In the genomic region with DNA sequence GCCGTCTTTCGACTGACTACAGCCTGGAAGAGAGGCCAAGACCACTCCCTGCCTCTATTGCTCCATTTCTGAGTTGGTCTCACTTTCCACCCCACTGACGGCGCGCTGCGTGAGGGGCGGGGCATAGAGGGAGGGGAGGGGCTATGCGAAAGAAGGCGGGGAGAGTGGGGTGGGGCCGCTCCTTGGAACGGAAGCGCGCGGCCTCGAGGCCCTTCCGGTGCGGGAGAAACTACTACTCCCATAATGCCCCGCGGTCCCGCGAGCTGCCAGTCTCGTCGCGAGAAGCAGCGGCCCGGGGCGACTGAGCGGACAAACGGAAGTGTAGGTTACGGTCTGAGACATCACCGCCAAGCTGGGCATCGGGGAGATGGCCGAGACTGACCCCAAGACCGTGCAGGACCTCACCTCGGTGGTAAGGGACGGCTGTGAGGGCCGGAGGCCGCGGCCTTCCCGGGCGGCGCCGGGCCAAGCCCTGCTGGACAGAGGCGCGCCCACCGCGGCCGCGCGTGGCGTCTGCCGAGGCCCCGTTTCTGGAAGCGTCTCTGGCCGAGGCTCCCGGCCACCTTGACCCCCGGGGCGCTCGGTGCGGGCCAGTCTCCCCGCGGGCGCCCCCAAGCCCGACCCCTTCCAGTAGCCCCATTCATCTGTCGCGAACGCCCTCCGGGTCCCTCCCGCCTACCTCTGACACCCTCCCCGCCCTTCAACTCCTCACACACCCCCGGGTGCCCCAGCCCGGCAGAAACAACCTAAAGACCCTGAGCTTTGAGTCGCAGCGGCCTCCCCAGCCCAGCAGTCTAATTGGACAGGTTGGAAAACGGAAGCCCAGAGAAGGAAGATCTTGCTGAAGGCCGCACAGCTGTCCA, we compare ENCODE assay signal across 8 cellular contexts.
A peak's percentile ranks its signal among the peaks of the same experiment; 100 is the strongest.
DNase-seq lines count a peak whose midpoint lies in the region; FAIRE-seq and TF ChIP-seq lines count a peak whose summit lies in the region.

A gene (plus strand): TSS at position 269 of the 863 bp plus-strand sequence. CDS start 99 bp downstream, at position 368.

- peaks cover 15% of the 10 kb centered on the region for H3K4me1 ChIP-seq in ES-I3 (ENCODE audit: insufficient read depth, low read length)

- no peaks in the 10 kb centered on the region; the same call in 1 of the 2 replicates for H3K36me3 ChIP-seq in ES-I3 (ENCODE audit: insufficient read depth, low read length)

- peak within 1 kb of the TSS; percentile 96 for H3K4me3 Mint-ChIP-seq in nephron progenitor cell
- H3K4me3 Mint-ChIP-seq in stimulated activated naive CD8-positive, alpha-beta T cell treated with anti-CD3 and anti-CD28 coated beads, Interleukin-15, Interleukin-2, amounts not matched to agents 100 ng/mL and 50 ng/mL, for 24 hours, result peak within 1 kb of the TSS; percentile 97

- peak; percentile 91 for TF ChIP-seq POLR2A in H54 (IDR thresholded peaks at IDR 0.05; ENCODE audit: low read depth, low read length)

- H3K36me3 Mint-ChIP-seq in nephron progenitor cell (ENCODE audit: low read depth), result peaks cover 30% of the 10 kb centered on the region
- peaks cover 43% of the 10 kb centered on the region for H3K36me3 Mint-ChIP-seq in stimulated activated naive CD8-positive, alpha-beta T cell treated with anti-CD3 and anti-CD28 coated beads, Interleukin-15, Interleukin-2, amounts not matched to agents 100 ng/mL and 50 ng/mL, for 24 hours (ENCODE audit: low read depth)

- peak within 1 kb of the TSS; percentile 95 for H3K9ac ChIP-seq in ES-I3 (ENCODE audit: low read depth, low read length)

- no peaks in the 10 kb centered on the region for H3K9me3 ChIP-seq in ES-I3 (ENCODE audit: control insufficient read depth, insufficient read depth, low read length)

- peaks cover 36% of the 10 kb centered on the region for H3K4me1 Mint-ChIP-seq in nephron progenitor cell
- peaks cover 50% of the 10 kb centered on the region for H3K4me1 Mint-ChIP-seq in stimulated activated naive CD8-positive, alpha-beta T cell treated with anti-CD3 and anti-CD28 coated beads, Interleukin-15, Interleukin-2, amounts not matched to agents 100 ng/mL and 50 ng/mL, for 24 hours (ENCODE audit: low read depth)

- no peak for TF ChIP-seq CTCF in nephron progenitor cell (IDR thresholded peaks at IDR 0.05)

- peaks cover 5% of the 10 kb centered on the region for H3K27me3 Mint-ChIP-seq in nephron progenitor cell (ENCODE audit: low read depth, poor library complexity)
- no peaks in the 10 kb centered on the region for H3K27me3 Mint-ChIP-seq in stimulated activated naive CD8-positive, alpha-beta T cell treated with anti-CD3 and anti-CD28 coated beads, Interleukin-15, Interleukin-2, amounts not matched to agents 100 ng/mL and 50 ng/mL, for 24 hours

- peak; percentile 90 for DNase-seq in H54 (ENCODE audit: insufficient read length, low spot score)
- DNase-seq in LoVo (ENCODE audit: low spot score), result peak; percentile 94
- DNase-seq in SHP77 treated with DMSO at 0.1 percent for 48 hours (lab: John Stamatoyannopoulos, UW), result peak; percentile 85
- DNase-seq in activated effector memory CD4-positive, alpha-beta T cell treated with Interleukin-2 at 50 U/mL for 16 hours, result peak; percentile 89
- DNase-seq in fibroblast of the conjunctiva (ENCODE audit: low read depth), result peak; percentile 79
- peak; percentile 92 for DNase-seq in nephron progenitor cell

- peak within 1 kb of the TSS; percentile 96 for H3K27ac Mint-ChIP-seq in nephron progenitor cell
- peak within 1 kb of the TSS; percentile 89 for H3K27ac Mint-ChIP-seq in stimulated activated naive CD8-positive, alpha-beta T cell treated with anti-CD3 and anti-CD28 coated beads, Interleukin-15, Interleukin-2, amounts not matched to agents 100 ng/mL and 50 ng/mL, for 24 hours

- FAIRE-seq in H54 (lab: Jason Lieb, UNC), result peak; percentile 74

- H3K9me3 Mint-ChIP-seq in nephron progenitor cell, result no peaks in the 10 kb centered on the region
- H3K9me3 Mint-ChIP-seq in stimulated activated naive CD8-positive, alpha-beta T cell treated with anti-CD3 and anti-CD28 coated beads, Interleukin-15, Interleukin-2, amounts not matched to agents 100 ng/mL and 50 ng/mL, for 24 hours, result no peaks in the 10 kb centered on the region

Comparison
In these comparisons a context has a peak if more than half of its experiments do, and no peak if none do; other contexts are left out.
1. Peak in every context shown above with its lines: DNase-seq.